In the genomic region with DNA sequence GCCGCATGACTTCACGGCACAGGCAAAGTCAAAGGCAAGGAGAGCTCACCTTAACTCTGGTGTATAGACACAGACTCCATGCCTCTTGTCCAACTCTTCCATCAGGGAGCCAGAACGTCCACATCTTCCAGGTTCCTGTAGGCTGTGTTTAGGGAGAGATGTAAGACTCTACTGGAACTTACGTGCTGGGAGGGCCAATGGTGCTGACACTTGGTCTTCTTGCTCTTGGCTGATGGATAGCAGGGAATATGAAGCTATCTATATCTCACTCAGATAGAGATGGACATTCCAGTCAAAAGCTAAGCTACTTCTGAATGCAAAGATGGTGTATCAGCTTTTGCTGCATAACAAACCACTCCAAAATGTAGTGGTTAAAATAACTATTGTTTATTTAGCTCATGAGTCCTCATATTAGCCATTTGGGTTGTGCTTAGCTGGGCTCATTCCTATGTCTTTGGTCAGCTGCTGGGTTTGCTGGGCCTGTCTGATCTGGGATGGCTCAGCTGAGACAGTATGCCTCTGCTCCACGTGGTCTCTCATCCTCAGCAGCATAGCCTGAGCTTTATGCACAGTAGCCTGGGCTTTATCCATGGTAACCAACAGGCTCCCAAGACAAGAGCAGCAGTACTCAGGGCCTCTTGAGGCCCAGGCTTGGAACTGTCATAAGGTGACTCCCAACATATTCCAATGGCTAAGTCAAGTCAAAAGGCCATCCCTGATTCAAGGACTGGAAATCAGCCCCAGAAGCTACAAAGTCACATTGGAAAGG, we compare ENCODE assay signal across 1 cellular context.
TF ChIP-seq lines count a peak whose summit lies in the region.

No MANE protein-coding gene starts in this region.

TF ChIP-seq in HepG2, 621 proteins besides CTCF, POLR2A, EP300 and RAD21 (continued from another document and continues in another):
- TF ChIP-seq, protein P1, sequence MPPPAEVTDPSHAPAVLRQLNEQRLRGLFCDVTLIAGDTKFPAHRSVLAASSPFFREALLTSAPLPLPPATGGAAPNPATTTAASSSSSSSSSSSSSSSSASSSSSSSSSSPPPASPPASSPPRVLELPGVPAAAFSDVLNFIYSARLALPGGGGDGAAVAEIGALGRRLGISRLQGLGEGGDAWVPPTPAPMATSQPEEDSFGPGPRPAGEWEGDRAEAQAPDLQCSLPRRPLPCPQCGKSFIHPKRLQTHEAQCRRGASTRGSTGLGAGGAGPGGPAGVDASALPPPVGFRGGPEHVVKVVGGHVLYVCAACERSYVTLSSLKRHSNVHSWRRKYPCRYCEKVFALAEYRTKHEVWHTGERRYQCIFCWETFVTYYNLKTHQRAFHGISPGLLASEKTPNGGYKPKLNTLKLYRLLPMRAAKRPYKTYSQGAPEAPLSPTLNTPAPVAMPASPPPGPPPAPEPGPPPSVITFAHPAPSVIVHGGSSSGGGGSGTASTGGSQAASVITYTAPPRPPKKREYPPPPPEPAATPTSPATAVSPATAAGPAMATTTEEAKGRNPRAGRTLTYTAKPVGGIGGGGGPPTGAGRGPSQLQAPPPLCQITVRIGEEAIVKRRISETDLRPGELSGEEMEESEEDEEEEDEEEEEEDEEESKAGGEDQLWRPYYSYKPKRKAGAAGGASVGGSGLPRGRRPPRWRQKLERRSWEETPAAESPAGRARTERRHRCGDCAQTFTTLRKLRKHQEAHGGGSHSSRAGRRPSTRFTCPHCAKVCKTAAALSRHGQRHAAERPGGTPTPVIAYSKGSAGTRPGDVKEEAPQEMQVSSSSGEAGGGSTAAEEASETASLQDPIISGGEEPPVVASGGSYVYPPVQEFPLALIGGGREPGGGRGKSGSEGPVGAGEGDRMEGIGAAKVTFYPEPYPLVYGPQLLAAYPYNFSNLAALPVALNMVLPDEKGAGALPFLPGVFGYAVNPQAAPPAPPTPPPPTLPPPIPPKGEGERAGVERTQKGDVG (CRISPR knock-in tag; IDR thresholded peaks at IDR 0.05; ENCODE audit: borderline replicate concordance), result no peak
- 0 out of 2 replicates have a peak, but pooled peaks have one; percentile 37 for TF ChIP-seq ZNF468 (CRISPR knock-in tag; IDR thresholded peaks at IDR 0.05)
- no peak for TF ChIP-seq ZNF530 (CRISPR knock-in tag; IDR thresholded peaks at IDR 0.05; ENCODE audit: low read depth)
- TF ChIP-seq TGIF2 (CRISPR knock-in tag; IDR thresholded peaks at IDR 0.05), result no peak
- TF ChIP-seq SMYD3 (CRISPR knock-in tag; IDR thresholded peaks at IDR 0.05), result 0 out of 2 replicates have a peak, but pooled peaks have one; percentile 39
- TF ChIP-seq ZNF230 (CRISPR knock-in tag; IDR thresholded peaks at IDR 0.05), result 0 out of 2 replicates have a peak, but pooled peaks have one; percentile 4
- TF ChIP-seq, protein P2, sequence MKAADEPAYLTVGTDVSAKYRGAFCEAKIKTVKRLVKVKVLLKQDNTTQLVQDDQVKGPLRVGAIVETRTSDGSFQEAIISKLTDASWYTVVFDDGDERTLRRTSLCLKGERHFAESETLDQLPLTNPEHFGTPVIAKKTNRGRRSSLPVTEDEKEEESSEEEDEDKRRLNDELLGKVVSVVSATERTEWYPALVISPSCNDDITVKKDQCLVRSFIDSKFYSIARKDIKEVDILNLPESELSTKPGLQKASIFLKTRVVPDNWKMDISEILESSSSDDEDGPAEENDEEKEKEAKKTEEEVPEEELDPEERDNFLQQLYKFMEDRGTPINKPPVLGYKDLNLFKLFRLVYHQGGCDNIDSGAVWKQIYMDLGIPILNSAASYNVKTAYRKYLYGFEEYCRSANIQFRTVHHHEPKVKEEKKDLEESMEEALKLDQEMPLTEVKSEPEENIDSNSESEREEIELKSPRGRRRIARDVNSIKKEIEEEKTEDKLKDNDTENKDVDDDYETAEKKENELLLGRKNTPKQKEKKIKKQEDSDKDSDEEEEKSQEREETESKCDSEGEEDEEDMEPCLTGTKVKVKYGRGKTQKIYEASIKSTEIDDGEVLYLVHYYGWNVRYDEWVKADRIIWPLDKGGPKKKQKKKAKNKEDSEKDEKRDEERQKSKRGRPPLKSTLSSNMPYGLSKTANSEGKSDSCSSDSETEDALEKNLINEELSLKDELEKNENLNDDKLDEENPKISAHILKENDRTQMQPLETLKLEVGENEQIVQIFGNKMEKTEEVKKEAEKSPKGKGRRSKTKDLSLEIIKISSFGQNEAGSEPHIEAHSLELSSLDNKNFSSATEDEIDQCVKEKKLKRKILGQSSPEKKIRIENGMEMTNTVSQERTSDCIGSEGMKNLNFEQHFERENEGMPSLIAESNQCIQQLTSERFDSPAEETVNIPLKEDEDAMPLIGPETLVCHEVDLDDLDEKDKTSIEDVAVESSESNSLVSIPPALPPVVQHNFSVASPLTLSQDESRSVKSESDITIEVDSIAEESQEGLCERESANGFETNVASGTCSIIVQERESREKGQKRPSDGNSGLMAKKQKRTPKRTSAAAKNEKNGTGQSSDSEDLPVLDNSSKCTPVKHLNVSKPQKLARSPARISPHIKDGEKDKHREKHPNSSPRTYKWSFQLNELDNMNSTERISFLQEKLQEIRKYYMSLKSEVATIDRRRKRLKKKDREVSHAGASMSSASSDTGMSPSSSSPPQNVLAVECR (CRISPR knock-in tag; IDR thresholded peaks at IDR 0.05; ENCODE audit: borderline replicate concordance), result peak; percentile 40; the same call in 1 of the 2 replicates
- TF ChIP-seq PHF5A (CRISPR knock-in tag; IDR thresholded peaks at IDR 0.05; ENCODE audit: low read depth, unreplicated experiment), result peak; percentile 33
- TF ChIP-seq POGZ (CRISPR knock-in tag; IDR thresholded peaks at IDR 0.05), result no peak
- TF ChIP-seq ZFP1 (CRISPR knock-in tag; IDR thresholded peaks at IDR 0.05), result no peak
- TF ChIP-seq ZSCAN29 (CRISPR knock-in tag; conservative IDR thresholded peaks at IDR 0.05), result 0 out of 2 replicates have a peak, but pooled peaks have one; percentile 38
- TF ChIP-seq, protein P3, sequence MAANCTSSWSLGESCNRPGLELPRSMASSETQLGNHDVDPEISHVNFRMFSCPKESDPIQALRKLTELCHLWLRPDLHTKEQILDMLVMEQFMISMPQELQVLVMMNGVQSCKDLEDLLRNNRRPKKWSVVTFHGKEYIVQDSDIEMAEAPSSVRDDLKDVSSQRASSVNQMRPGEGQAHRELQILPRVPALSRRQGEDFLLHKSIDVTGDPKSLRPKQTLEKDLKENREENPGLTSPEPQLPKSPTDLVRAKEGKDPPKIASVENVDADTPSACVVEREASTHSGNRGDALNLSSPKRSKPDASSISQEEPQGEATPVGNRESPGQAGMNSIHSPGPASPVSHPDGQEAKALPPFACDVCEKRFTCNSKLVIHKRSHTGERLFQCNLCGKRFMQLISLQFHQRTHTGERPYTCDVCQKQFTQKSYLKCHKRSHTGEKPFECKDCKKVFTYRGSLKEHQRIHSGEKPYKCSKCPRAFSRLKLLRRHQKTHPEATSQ (CRISPR knock-in tag; IDR thresholded peaks at IDR 0.05; ENCODE audit: borderline replicate concordance), result peak; percentile 35; the same call in 1 of the 2 replicates
- TF ChIP-seq PHF8 (CRISPR knock-in tag; IDR thresholded peaks at IDR 0.05), result 0 out of 2 replicates have a peak, but pooled peaks have one; percentile 10
- 0 out of 2 replicates have a peak, but pooled peaks have one; percentile 9 for TF ChIP-seq ZNF678 (CRISPR knock-in tag; IDR thresholded peaks at IDR 0.05)
- 0 out of 2 replicates have a peak, but pooled peaks have one; percentile 75 for TF ChIP-seq ZNF567 (CRISPR knock-in tag; IDR thresholded peaks at IDR 0.05; ENCODE audit: borderline replicate concordance)
- TF ChIP-seq CENPT (CRISPR knock-in tag; IDR thresholded peaks at IDR 0.05; ENCODE audit: low read depth), result peak; percentile 43; the same call in 1 of the 2 replicates
- no peak for TF ChIP-seq MAFK (conservative IDR thresholded peaks at IDR 0.05 in 1 of 2, IDR thresholded peaks at IDR 0.05 in 1 of 2; ENCODE audit: low read length in 2 of 2)
- 0 out of 2 replicates have a peak, but pooled peaks have one; percentile 60 for TF ChIP-seq ZSCAN21 (CRISPR knock-in tag; IDR thresholded peaks at IDR 0.05; ENCODE audit: borderline replicate concordance)
- no peak for TF ChIP-seq NFE2L2 (IDR thresholded peaks at IDR 0.05; ENCODE audit: low read length)
- TF ChIP-seq, protein P4, sequence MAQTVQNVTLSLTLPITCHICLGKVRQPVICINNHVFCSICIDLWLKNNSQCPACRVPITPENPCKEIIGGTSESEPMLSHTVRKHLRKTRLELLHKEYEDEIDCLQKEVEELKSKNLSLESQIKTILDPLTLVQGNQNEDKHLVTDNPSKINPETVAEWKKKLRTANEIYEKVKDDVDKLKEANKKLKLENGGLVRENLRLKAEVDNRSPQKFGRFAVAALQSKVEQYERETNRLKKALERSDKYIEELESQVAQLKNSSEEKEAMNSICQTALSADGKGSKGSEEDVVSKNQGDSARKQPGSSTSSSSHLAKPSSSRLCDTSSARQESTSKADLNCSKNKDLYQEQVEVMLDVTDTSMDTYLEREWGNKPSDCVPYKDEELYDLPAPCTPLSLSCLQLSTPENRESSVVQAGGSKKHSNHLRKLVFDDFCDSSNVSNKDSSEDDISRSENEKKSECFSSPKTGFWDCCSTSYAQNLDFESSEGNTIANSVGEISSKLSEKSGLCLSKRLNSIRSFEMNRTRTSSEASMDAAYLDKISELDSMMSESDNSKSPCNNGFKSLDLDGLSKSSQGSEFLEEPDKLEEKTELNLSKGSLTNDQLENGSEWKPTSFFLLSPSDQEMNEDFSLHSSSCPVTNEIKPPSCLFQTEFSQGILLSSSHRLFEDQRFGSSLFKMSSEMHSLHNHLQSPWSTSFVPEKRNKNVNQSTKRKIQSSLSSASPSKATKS (CRISPR knock-in tag; IDR thresholded peaks at IDR 0.05), result 0 out of 2 replicates have a peak, but pooled peaks have one; percentile 40
- TF ChIP-seq ZNF547 (CRISPR knock-in tag; IDR thresholded peaks at IDR 0.05), result 0 out of 2 replicates have a peak, but pooled peaks have one; percentile 52
- TF ChIP-seq, protein P5, sequence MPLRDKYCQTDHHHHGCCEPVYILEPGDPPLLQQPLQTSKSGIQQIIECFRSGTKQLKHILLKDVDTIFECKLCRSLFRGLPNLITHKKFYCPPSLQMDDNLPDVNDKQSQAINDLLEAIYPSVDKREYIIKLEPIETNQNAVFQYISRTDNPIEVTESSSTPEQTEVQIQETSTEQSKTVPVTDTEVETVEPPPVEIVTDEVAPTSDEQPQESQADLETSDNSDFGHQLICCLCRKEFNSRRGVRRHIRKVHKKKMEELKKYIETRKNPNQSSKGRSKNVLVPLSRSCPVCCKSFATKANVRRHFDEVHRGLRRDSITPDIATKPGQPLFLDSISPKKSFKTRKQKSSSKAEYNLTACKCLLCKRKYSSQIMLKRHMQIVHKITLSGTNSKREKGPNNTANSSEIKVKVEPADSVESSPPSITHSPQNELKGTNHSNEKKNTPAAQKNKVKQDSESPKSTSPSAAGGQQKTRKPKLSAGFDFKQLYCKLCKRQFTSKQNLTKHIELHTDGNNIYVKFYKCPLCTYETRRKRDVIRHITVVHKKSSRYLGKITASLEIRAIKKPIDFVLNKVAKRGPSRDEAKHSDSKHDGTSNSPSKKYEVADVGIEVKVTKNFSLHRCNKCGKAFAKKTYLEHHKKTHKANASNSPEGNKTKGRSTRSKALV (CRISPR knock-in tag; IDR thresholded peaks at IDR 0.05), result no peak
- no peak for TF ChIP-seq POLR2G (IDR thresholded peaks at IDR 0.05; ENCODE audit: low read depth, low read length)
- TF ChIP-seq DPF2 (CRISPR knock-in tag; IDR thresholded peaks at IDR 0.05; ENCODE audit: borderline replicate concordance, low read depth), result 0 out of 2 replicates have a peak, but pooled peaks have one; percentile 14
- TF ChIP-seq, protein P6, sequence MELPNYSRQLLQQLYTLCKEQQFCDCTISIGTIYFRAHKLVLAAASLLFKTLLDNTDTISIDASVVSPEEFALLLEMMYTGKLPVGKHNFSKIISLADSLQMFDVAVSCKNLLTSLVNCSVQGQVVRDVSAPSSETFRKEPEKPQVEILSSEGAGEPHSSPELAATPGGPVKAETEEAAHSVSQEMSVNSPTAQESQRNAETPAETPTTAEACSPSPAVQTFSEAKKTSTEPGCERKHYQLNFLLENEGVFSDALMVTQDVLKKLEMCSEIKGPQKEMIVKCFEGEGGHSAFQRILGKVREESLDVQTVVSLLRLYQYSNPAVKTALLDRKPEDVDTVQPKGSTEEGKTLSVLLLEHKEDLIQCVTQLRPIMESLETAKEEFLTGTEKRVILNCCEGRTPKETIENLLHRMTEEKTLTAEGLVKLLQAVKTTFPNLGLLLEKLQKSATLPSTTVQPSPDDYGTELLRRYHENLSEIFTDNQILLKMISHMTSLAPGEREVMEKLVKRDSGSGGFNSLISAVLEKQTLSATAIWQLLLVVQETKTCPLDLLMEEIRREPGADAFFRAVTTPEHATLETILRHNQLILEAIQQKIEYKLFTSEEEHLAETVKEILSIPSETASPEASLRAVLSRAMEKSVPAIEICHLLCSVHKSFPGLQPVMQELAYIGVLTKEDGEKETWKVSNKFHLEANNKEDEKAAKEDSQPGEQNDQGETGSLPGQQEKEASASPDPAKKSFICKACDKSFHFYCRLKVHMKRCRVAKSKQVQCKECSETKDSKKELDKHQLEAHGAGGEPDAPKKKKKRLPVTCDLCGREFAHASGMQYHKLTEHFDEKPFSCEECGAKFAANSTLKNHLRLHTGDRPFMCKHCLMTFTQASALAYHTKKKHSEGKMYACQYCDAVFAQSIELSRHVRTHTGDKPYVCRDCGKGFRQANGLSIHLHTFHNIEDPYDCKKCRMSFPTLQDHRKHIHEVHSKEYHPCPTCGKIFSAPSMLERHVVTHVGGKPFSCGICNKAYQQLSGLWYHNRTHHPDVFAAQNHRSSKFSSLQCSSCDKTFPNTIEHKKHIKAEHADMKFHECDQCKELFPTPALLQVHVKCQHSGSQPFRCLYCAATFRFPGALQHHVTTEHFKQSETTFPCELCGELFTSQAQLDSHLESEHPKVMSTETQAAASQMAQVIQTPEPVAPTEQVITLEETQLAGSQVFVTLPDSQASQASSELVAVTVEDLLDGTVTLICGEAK (IDR thresholded peaks at IDR 0.05), result no peak
- TF ChIP-seq, protein P6 (CRISPR knock-in tag; IDR thresholded peaks at IDR 0.05), result 0 out of 2 replicates have a peak, but pooled peaks have one; percentile 12
